ENCODE assay signal across 12 cellular contexts in genomic region chr3:134630506-134630905, GRCh38. TPM values are rescaled to one million over a fixed set of nuclear protein-coding genes. Genes with fewer than 3 reads are reported as not detected.
DNase-seq lines count a peak whose midpoint lies in the region; ATAC-seq and TF ChIP-seq lines count a peak whose summit lies in the region.
"Had no signal": no experiment of that assay in that cellular context is flagged by ENCODE, and none has a peak within 500 bp of the region (broad histone marks: within the 10 kb centered on the region; RNA-seq: fewer than 3 reads in every experiment).

No MANE protein-coding gene starts in this region.

- TF ChIP-seq EP300 in stomach (IDR thresholded peaks at IDR 0.05): no peak

- H3K27ac ChIP-seq in stomach: no peak overlapping the region

- 94 to 100% (median 96%) methylated on average over 1 of the region's 1 CpG for WGBS in stomach, 5 donors

- DNase-seq in activated CD4-positive, alpha-beta memory T cell treated with anti-CD3 and anti-CD28 coated beads, Interleukin-2, amount 10 ng/mL, durations not matched to agents 7 days and 5 days: peak; percentile 5
- DNase-seq in activated CD4-positive, alpha-beta memory T cell treated with anti-CD3 and anti-CD28 coated beads for 36 hours: no peak
- peak; percentile 38 for DNase-seq in NAMALWA (ENCODE audit: low spot score)
- DNase-seq in ecto neural progenitor cell (ENCODE audit: low spot score): peak; percentile 41
- DNase-seq in stomach: peak; percentile 24
- DNase-seq in NCI-H2171 (lab: John Stamatoyannopoulos, UW): no peak
- no peak for DNase-seq in activated T-cell treated with anti-CD3 and anti-CD28 coated beads for 4 hours
- DNase-seq: naive B cell had no signal

- no peaks in the 10 kb centered on the region for H3K4me1 ChIP-seq in stomach

- H3K4me1 Mint-ChIP-seq in activated CD4-positive, alpha-beta memory T cell treated with anti-CD3 and anti-CD28 coated beads, Interleukin-2, amount 10 ng/mL, durations not matched to agents 7 days and 5 days: no peaks in the 10 kb centered on the region
- H3K4me1 Mint-ChIP-seq in activated CD4-positive, alpha-beta memory T cell treated with anti-CD3 and anti-CD28 coated beads for 36 hours (ENCODE audit: low read depth): no peaks in the 10 kb centered on the region
- H3K4me1 Mint-ChIP-seq: naive B cell had no signal

- H3K9me3 ChIP-seq in stomach: peaks cover 0 to 14% (median 5%) of the 10 kb centered on the region in 4 donors

- POLR2A ChIA-PET in activated CD4-positive, alpha-beta memory T cell treated with anti-CD3 and anti-CD28 coated beads, Interleukin-2, amount 10 ng/mL, durations not matched to agents 7 days and 5 days (lab: Charles Lee): no interaction called here
- POLR2A ChIA-PET in activated CD4-positive, alpha-beta memory T cell treated with anti-CD3 and anti-CD28 coated beads for 36 hours (lab: Charles Lee): no interaction called here

- no peak overlapping the region for H3K4me3 ChIP-seq in stomach

- intact Hi-C loops in activated CD4-positive, alpha-beta memory T cell treated with anti-CD3 and anti-CD28 coated beads for 36 hours (cut with micrococcal nuclease): no loop called here
- intact Hi-C loops in stomach (cut with DNase I; ENCODE audit: low total_unique reads): no loop called here

- H3K27me3 Mint-ChIP-seq in activated CD4-positive, alpha-beta memory T cell treated with anti-CD3 and anti-CD28 coated beads, Interleukin-2, amount 10 ng/mL, durations not matched to agents 7 days and 5 days: peaks cover 6% of the 10 kb centered on the region
- H3K27me3 Mint-ChIP-seq in activated CD4-positive, alpha-beta memory T cell treated with anti-CD3 and anti-CD28 coated beads for 36 hours: peaks cover 5% of the 10 kb centered on the region

- no peaks in the 10 kb centered on the region for H3K9me3 Mint-ChIP-seq in activated CD4-positive, alpha-beta memory T cell treated with anti-CD3 and anti-CD28 coated beads, Interleukin-2, amount 10 ng/mL, durations not matched to agents 7 days and 5 days
- H3K9me3 Mint-ChIP-seq in activated CD4-positive, alpha-beta memory T cell treated with anti-CD3 and anti-CD28 coated beads for 36 hours: peaks cover 24% of the 10 kb centered on the region

- H3K36me3 ChIP-seq in stomach: peaks cover 0 to 22% (median 2%) of the 10 kb centered on the region in 4 donors

- H3K27ac Mint-ChIP-seq in activated CD4-positive, alpha-beta memory T cell treated with anti-CD3 and anti-CD28 coated beads, Interleukin-2, amount 10 ng/mL, durations not matched to agents 7 days and 5 days: no peak overlapping the region
- H3K27ac Mint-ChIP-seq in activated CD4-positive, alpha-beta memory T cell treated with anti-CD3 and anti-CD28 coated beads for 36 hours: no peak overlapping the region
- H3K27ac Mint-ChIP-seq: stimulated activated effector memory CD8-positive, alpha-beta T cell treated with anti-CD3 and anti-CD28 coated beads, Interleukin-12 subunit alpha, Interleukin-12 subunit beta, amount 100 ng/mL, for 72 hours had no signal

- TF ChIP-seq POLR2A in stomach (IDR thresholded peaks at IDR 0.05): no peak

- no peak for ATAC-seq in HG03571 (IDR thresholded peaks at IDR 0.05; ENCODE audit: unreplicated experiment)
- ATAC-seq: stimulated activated effector memory CD8-positive, alpha-beta T cell treated with anti-CD3 and anti-CD28 coated beads, Interleukin-12 subunit alpha, Interleukin-12 subunit beta, amount 100 ng/mL, for 72 hours had no signal

- no peaks in the 10 kb centered on the region for H3K36me3 Mint-ChIP-seq in activated CD4-positive, alpha-beta memory T cell treated with anti-CD3 and anti-CD28 coated beads, Interleukin-2, amount 10 ng/mL, durations not matched to agents 7 days and 5 days (ENCODE audit: low read depth)
- peaks cover 7% of the 10 kb centered on the region for H3K36me3 Mint-ChIP-seq in activated CD4-positive, alpha-beta memory T cell treated with anti-CD3 and anti-CD28 coated beads for 36 hours
- H3K36me3 Mint-ChIP-seq: stimulated activated effector memory CD8-positive, alpha-beta T cell treated with anti-CD3 and anti-CD28 coated beads, Interleukin-12 subunit alpha, Interleukin-12 subunit beta, amount 100 ng/mL, for 72 hours had no signal

- CTCF ChIA-PET in activated CD4-positive, alpha-beta memory T cell treated with anti-CD3 and anti-CD28 coated beads, Interleukin-2, amount 10 ng/mL, durations not matched to agents 7 days and 5 days (lab: Charles Lee): no interaction called here
- CTCF ChIA-PET in activated CD4-positive, alpha-beta memory T cell treated with anti-CD3 and anti-CD28 coated beads for 36 hours (lab: Charles Lee): no interaction called here

- H3K27me3 ChIP-seq in stomach: no peaks in the 10 kb centered on the region

- H3K4me3 Mint-ChIP-seq in activated CD4-positive, alpha-beta memory T cell treated with anti-CD3 and anti-CD28 coated beads, Interleukin-2, amount 10 ng/mL, durations not matched to agents 7 days and 5 days: no peak overlapping the region
- no peak overlapping the region for H3K4me3 Mint-ChIP-seq in activated CD4-positive, alpha-beta memory T cell treated with anti-CD3 and anti-CD28 coated beads for 36 hours
- H3K4me3 Mint-ChIP-seq: naive B cell; stimulated activated effector memory CD8-positive, alpha-beta T cell treated with anti-CD3 and anti-CD28 coated beads, Interleukin-12 subunit alpha, Interleukin-12 subunit beta, amount 100 ng/mL, for 72 hours had no signal

- no peak for TF ChIP-seq CTCF in stomach (IDR thresholded peaks at IDR 0.05)

RNA-seq across cellular contexts. Expression of gene KY, which starts 20.3 kb away (rescaled TPM):
- total RNA-seq in activated CD4-positive, alpha-beta memory T cell treated with anti-CD3 and anti-CD28 coated beads, Interleukin-2, amount 10 ng/mL, durations not matched to agents 7 days and 5 days: not detected
- not detected for total RNA-seq in activated CD4-positive, alpha-beta memory T cell treated with anti-CD3 and anti-CD28 coated beads for 36 hours
- total RNA-seq in stomach: 1 to 10 TPM in 1 of 5 donors, under 1 TPM in 1, not detected in 3; 0.55 to 3.6 TPM
- under 1 TPM; 0.12 to 0.31 (median 0.25) TPM for polyA plus RNA-seq in stomach
- total RNA-seq: dermis microvascular lymphatic vessel endothelial cell, MCF 10A had no signal

Comparison
In these comparisons a context has a peak if more than half of its experiments do, and no peak if none do; other contexts are left out.
1. DNase-seq: peak in activated CD4-positive, alpha-beta memory T cell treated with anti-CD3 and anti-CD28 coated beads, Interleukin-2, amount 10 ng/mL, durations not matched to agents 7 days and 5 days (single experiment), NAMALWA (single experiment), ecto neural progenitor cell (single experiment) and stomach (single experiment); none in activated CD4-positive, alpha-beta memory T cell treated with anti-CD3 and anti-CD28 coated beads for 36 hours (single experiment), NCI-H2171 (single experiment) and activated T-cell treated with anti-CD3 and anti-CD28 coated beads for 4 hours (single experiment).